In genomic region chr9:105331755-105332154, GRCh38 we compare ENCODE assay signal across 22 cellular contexts.
"Had no signal": no experiment of that assay in that cellular context is flagged by ENCODE, and none has a peak within 500 bp of the region (broad histone marks: within the 10 kb centered on the region; RNA-seq: fewer than 3 reads in every experiment).

No MANE protein-coding gene starts in this region.

- DNase-seq: activated CD4-positive, alpha-beta memory T cell treated with anti-CD3 and anti-CD28 coated beads, Interleukin-2, amount 10 ng/mL, durations not matched to agents 7 days and 5 days; activated CD4-positive, alpha-beta T cell treated with anti-CD3 and anti-CD28 coated beads, Interleukin-2, amount 10 ng/mL, durations not matched to agents 24 days and 14 days; activated effector memory CD4-positive, alpha-beta T cell treated with Interleukin-2 at 50 U/mL for 16 hours; activated naive CD4-positive, alpha-beta T cell treated with anti-CD3 and anti-CD28 coated beads for 36 hours; activated T-cell treated with anti-CD3 and anti-CD28 coated beads, Interleukin-2, amount 50 U/mL, for 72 hours; body of pancreas; caudate nucleus; dermis blood vessel endothelial cell; effector memory CD4-positive, alpha-beta T cell; foreskin keratinocyte; hippocampal formation; kidney glomerular epithelial cell; left ventricle myocardium superior; occipital lobe; retina; stimulated activated CD4-positive, alpha-beta T cell treated with anti-CD3 and anti-CD28 coated beads, Interleukin-4, amount 100 ng/mL, for 24 hours; stimulated activated naive CD4-positive, alpha-beta T cell treated with Interleukin-2 at 50 U/mL for 16 hours; upper lobe of right lung had no signal

- H3K4me3 Mint-ChIP-seq: activated CD4-positive, alpha-beta memory T cell treated with anti-CD3 and anti-CD28 coated beads, Interleukin-2, amount 10 ng/mL, durations not matched to agents 7 days and 5 days; activated CD4-positive, alpha-beta T cell treated with anti-CD3 and anti-CD28 coated beads, Interleukin-2, amount 10 ng/mL, durations not matched to agents 24 days and 14 days; activated naive CD4-positive, alpha-beta T cell treated with anti-CD3 and anti-CD28 coated beads for 36 hours; activated T-cell treated with anti-CD3 and anti-CD28 coated beads, Interleukin-2, amount 50 U/mL, for 72 hours; memory B cell; neural crest cell had no signal

- H3K9me3 ChIP-seq: body of pancreas, upper lobe of right lung had no signal

- H3K27me3 ChIP-seq: body of pancreas, foreskin keratinocyte, upper lobe of right lung had no signal

- H3K27ac Mint-ChIP-seq: activated CD4-positive, alpha-beta memory T cell treated with anti-CD3 and anti-CD28 coated beads, Interleukin-2, amount 10 ng/mL, durations not matched to agents 7 days and 5 days; activated CD4-positive, alpha-beta T cell treated with anti-CD3 and anti-CD28 coated beads, Interleukin-2, amount 10 ng/mL, durations not matched to agents 24 days and 14 days; activated naive CD4-positive, alpha-beta T cell treated with anti-CD3 and anti-CD28 coated beads for 36 hours; activated T-cell treated with anti-CD3 and anti-CD28 coated beads, Interleukin-2, amount 50 U/mL, for 72 hours; memory B cell had no signal

- H3K27me3 Mint-ChIP-seq: activated CD4-positive, alpha-beta memory T cell treated with anti-CD3 and anti-CD28 coated beads, Interleukin-2, amount 10 ng/mL, durations not matched to agents 7 days and 5 days; memory B cell had no signal

- H3K4me1 ChIP-seq: foreskin keratinocyte had no signal

- ATAC-seq: activated CD4-positive, CD25-positive, alpha-beta regulatory T cell treated with anti-CD3 and anti-CD28 coated beads, Interleukin-2, amount 50 U/mL, for 24 hours; activated T-cell treated with anti-CD3 and anti-CD28 coated beads, Interleukin-2, amount 50 U/mL, for 72 hours; body of pancreas; foreskin keratinocyte; left ventricle myocardium superior; upper lobe of right lung had no signal

- H3K4me3 ChIP-seq: body of pancreas, upper lobe of right lung had no signal

- H3K27ac ChIP-seq: body of pancreas, foreskin keratinocyte, upper lobe of right lung, VCaP had no signal

- H3K9me3 Mint-ChIP-seq: activated CD4-positive, alpha-beta memory T cell treated with anti-CD3 and anti-CD28 coated beads, Interleukin-2, amount 10 ng/mL, durations not matched to agents 7 days and 5 days; activated CD4-positive, alpha-beta T cell treated with anti-CD3 and anti-CD28 coated beads, Interleukin-2, amount 10 ng/mL, durations not matched to agents 24 days and 14 days; activated naive CD4-positive, alpha-beta T cell treated with anti-CD3 and anti-CD28 coated beads for 36 hours; activated T-cell treated with anti-CD3 and anti-CD28 coated beads, Interleukin-2, amount 50 U/mL, for 72 hours; memory B cell; neural crest cell had no signal
